28 cellular contexts compared by ENCODE assay signal in genomic region chr15:82895983-82896382, GRCh38.
"Had no signal": no experiment of that assay in that cellular context is flagged by ENCODE, and none has a peak within 500 bp of the region (broad histone marks: within the 10 kb centered on the region; RNA-seq: fewer than 3 reads in every experiment).

No MANE protein-coding gene starts in this region.

- H3K27me3 ChIP-seq: colonic mucosa, dorsolateral prefrontal cortex, gastrocnemius medialis, hepatocyte, pancreas, uterus had no signal

- H3K9me3 ChIP-seq: colonic mucosa, gastrocnemius medialis, pancreas, prostate gland, thoracic aorta, uterus had no signal

- H3K4me1 Mint-ChIP-seq: natural killer cell had no signal

- H3K27ac ChIP-seq: colonic mucosa, hepatocyte, prostate gland, skin epidermis, thoracic aorta, uterus, VCaP had no signal

- H3K36me3 Mint-ChIP-seq: mesothelial cell of epicardium, natural killer cell, type B pancreatic cell had no signal

- H3K27me3 Mint-ChIP-seq: activated naive CD8-positive, alpha-beta T cell; stimulated activated naive CD8-positive, alpha-beta T cell treated with anti-CD3 and anti-CD28 coated beads, Interleukin-15, Interleukin-2, amounts not matched to agents 100 ng/mL and 50 ng/mL, for 24 hours; type B pancreatic cell had no signal

- H3K4me3 ChIP-seq: colonic mucosa, dorsolateral prefrontal cortex, gastrocnemius medialis, hepatocyte, pancreas, prostate gland, skin epidermis, thoracic aorta, uterus had no signal

- H3K9me3 Mint-ChIP-seq: mesothelial cell of epicardium; natural killer cell; stimulated activated naive CD8-positive, alpha-beta T cell treated with anti-CD3 and anti-CD28 coated beads, Interleukin-15, Interleukin-2, amounts not matched to agents 100 ng/mL and 50 ng/mL, for 24 hours; type B pancreatic cell had no signal

- H3K36me3 ChIP-seq: colonic mucosa, gastrocnemius medialis, prostate gland, thoracic aorta, uterus had no signal

- DNase-seq: activated CD4-positive, alpha-beta T cell treated with anti-CD3 and anti-CD28 coated beads for 4 hours; activated CD4-positive, alpha-beta T cell treated with anti-CD3 and anti-CD28 coated beads, Interleukin-2, amount 50 U/mL, for 48 hours; activated CD8-positive, alpha-beta memory T cell treated with anti-CD3 and anti-CD28 coated beads for 24 hours; activated effector memory CD4-positive, alpha-beta T cell treated with Interleukin-2 at 50 U/mL for 16 hours; activated naive CD4-positive, alpha-beta T cell treated with Interleukin-2 at 50 U/mL for 16 hours; colonic mucosa; dorsolateral prefrontal cortex; effector memory CD4-positive, alpha-beta T cell; erythroblast; gastrocnemius medialis; glutamatergic neuron; islet precursor cell; left ventricle myocardium superior; natural killer cell; stimulated activated CD4-positive, alpha-beta T cell treated with anti-CD3 and anti-CD28 coated beads, Interleukin-12 subunit alpha, Interleukin-12 subunit beta, amount 100 ng/mL, for 4 hours; stimulated activated CD4-positive, alpha-beta T cell treated with anti-CD3 and anti-CD28 coated beads, Interleukin-4, amount 100 ng/mL, for 1 hour; uterus had no signal

- H3K4me3 Mint-ChIP-seq: activated naive CD8-positive, alpha-beta T cell; mesothelial cell of epicardium; natural killer cell; stimulated activated naive CD8-positive, alpha-beta T cell treated with anti-CD3 and anti-CD28 coated beads, Interleukin-15, Interleukin-2, amounts not matched to agents 100 ng/mL and 50 ng/mL, for 24 hours; type B pancreatic cell had no signal

- H3K4me1 ChIP-seq: colonic mucosa, uterus had no signal

- ATAC-seq: gastrocnemius medialis, left ventricle myocardium superior, natural killer cell, sciatic nerve had no signal

- H3K27ac Mint-ChIP-seq: activated naive CD8-positive, alpha-beta T cell; mesothelial cell of epicardium; natural killer cell; stimulated activated naive CD8-positive, alpha-beta T cell treated with anti-CD3 and anti-CD28 coated beads, Interleukin-15, Interleukin-2, amounts not matched to agents 100 ng/mL and 50 ng/mL, for 24 hours; type B pancreatic cell had no signal
